11 cellular contexts compared by ENCODE assay signal in genomic region chr1:227886503-227886961, GRCh38.
DNase-seq lines count a peak whose midpoint lies in the region; ATAC-seq, FAIRE-seq and TF ChIP-seq lines count a peak whose summit lies in the region.
"Had no signal": no experiment of that assay in that cellular context is flagged by ENCODE, and none has a peak within 500 bp of the region (broad histone marks: within the 10 kb centered on the region; RNA-seq: fewer than 3 reads in every experiment).

No MANE protein-coding gene starts in this region.

- no peak overlapping the region for H2AK5ac ChIP-seq in H1 (ENCODE audit: low read depth, low read length)

- H3K79me1 ChIP-seq in H1 (ENCODE audit: low read depth, low read length) = no peaks in the 10 kb centered on the region

- H3K23me2 ChIP-seq in H1 (ENCODE audit: low read depth, low read length) = peaks cover 13% of the 10 kb centered on the region; the same call in 1 of the 2 replicates

- 41% methylated on average over 6 of the region's 18 CpGs; no CpG with 5 or more reads in 1 of the 2 experiments for WGBS in H1 (ENCODE audit: extremely low coverage in 1 of 2, insufficient coverage in 1 of 2, insufficient read length in 1 of 2, insufficient replicate concordance in 2 of 2, low coverage in 1 of 2, low lambda C conversion rate in 2 of 2, missing lambda C conversion rate in 1 of 2), 2 experiments

- no peaks in the 10 kb centered on the region for H3K9me3 Mint-ChIP-seq in activated naive CD4-positive, alpha-beta T cell treated with anti-CD3 and anti-CD28 coated beads, Interleukin-2, amount 10 ng/mL, durations not matched to agents 7 days and 5 days

- H3K79me2 ChIP-seq in H1 (ENCODE audit: control insufficient read depth in 1 of 2, insufficient read depth in 2 of 2, low read length in 2 of 2) = no peaks in the 10 kb centered on the region

- no peak overlapping the region for H3K27ac ChIP-seq in H1 (ENCODE audit: low read depth, low read length)
- no peak overlapping the region for H3K27ac ChIP-seq in muscle layer of duodenum (ENCODE audit: low read length)
- peak overlapping the region; percentile 78 for H3K27ac ChIP-seq in upper lobe of right lung
- H3K27ac ChIP-seq: cardiac muscle cell had no signal

- no peak for TF ChIP-seq EP300 in H1 (IDR thresholded peaks at IDR 0.05; ENCODE audit: borderline replicate concordance in 1 of 2, low read depth in 2 of 2, low read length in 2 of 2)

- no peak overlapping the region for H3K4ac ChIP-seq in H1 (replicated peaks; ENCODE audit: insufficient read length, low read depth, low read length)

- no peak overlapping the region for H2BK15ac ChIP-seq in H1 (ENCODE audit: low read length)

- H3K9me3 ChIP-seq in H1 (ENCODE audit: insufficient read depth in 2 of 2, low read depth in 1 of 2, low read length in 1 of 2) = no peaks in the 10 kb centered on the region
- H3K9me3 ChIP-seq in muscle layer of duodenum (ENCODE audit: control insufficient read depth in 1 of 2, low read length in 2 of 2) = no peaks in the 10 kb centered on the region
- H3K9me3 ChIP-seq in upper lobe of right lung = no peaks in the 10 kb centered on the region

- DNase-seq in activated naive CD4-positive, alpha-beta T cell treated with anti-CD3 and anti-CD28 coated beads, Interleukin-2, amount 10 ng/mL, durations not matched to agents 7 days and 5 days = no peak
- DNase-seq in activated naive CD4-positive, alpha-beta T cell treated with Interleukin-2 at 50 U/mL for 16 hours = no peak
- DNase-seq in H1 (ENCODE audit: low read depth in 1 of 2, low spot score in 2 of 2) (peak in 1 of 2 experiments; percentile 60), upper lobe of right lung (peak; percentile 57), NCI-H526 treated with DMSO at 0.1 percent for 48 hours (lab: John Stamatoyannopoulos, UW) (no peak), NCI-H2107 treated with DMSO at 0.1 percent for 48 hours (lab: John Stamatoyannopoulos, UW; ENCODE audit: unreplicated experiment) (no peak)
- DNase-seq: NCI-H2081, T1000 had no signal

- peaks cover 18% of the 10 kb centered on the region for H3K27me3 Mint-ChIP-seq in activated naive CD4-positive, alpha-beta T cell treated with anti-CD3 and anti-CD28 coated beads, Interleukin-2, amount 10 ng/mL, durations not matched to agents 7 days and 5 days

- H3K9ac ChIP-seq in H1 (replicated peaks in 1 of 4; ENCODE audit: extremely low read depth in 1 of 4, low read depth in 3 of 4, low read length in 3 of 4) = no peak overlapping the region

- no peak for TF ChIP-seq POLR2A in H1 (IDR thresholded peaks at IDR 0.05; ENCODE audit: control extremely low read depth in 1 of 2, low read depth in 2 of 2, low read length in 2 of 2)

- ATAC-seq in upper lobe of right lung (no peak), HG03520 (IDR thresholded peaks at IDR 0.05; ENCODE audit: unreplicated experiment) (no peak)

- H3K4me1 Mint-ChIP-seq in activated naive CD4-positive, alpha-beta T cell treated with anti-CD3 and anti-CD28 coated beads, Interleukin-2, amount 10 ng/mL, durations not matched to agents 7 days and 5 days = peaks cover 36% of the 10 kb centered on the region

- H3K27me3 ChIP-seq in H1 (replicated peaks in 1 of 4; ENCODE audit: control insufficient read depth in 3 of 4, extremely low read depth in 1 of 4, insufficient read depth in 3 of 4, low read length in 3 of 4) = no peaks in the 10 kb centered on the region; a peak in 2 of 7 replicates
- no peaks in the 10 kb centered on the region for H3K27me3 ChIP-seq in muscle layer of duodenum (ENCODE audit: low read depth, low read length)
- no peaks in the 10 kb centered on the region for H3K27me3 ChIP-seq in upper lobe of right lung
- H3K27me3 ChIP-seq: cardiac muscle cell had no signal

- peaks cover 0 to 17% (median 11%) of the 10 kb centered on the region in 4 experiments; a peak in 6 of 7 replicates for H3K4me1 ChIP-seq in H1 (replicated peaks in 1 of 4; ENCODE audit: control insufficient read depth in 3 of 4, insufficient read depth in 4 of 4, low read length in 3 of 4)
- peaks cover 8 to 17% of the 10 kb centered on the region in 2 donors for H3K4me1 ChIP-seq in muscle layer of duodenum (ENCODE audit: control insufficient read depth in 1 of 2, insufficient read depth in 2 of 2, low read length in 2 of 2)
- peaks cover 20% of the 10 kb centered on the region for H3K4me1 ChIP-seq in upper lobe of right lung

- no peak overlapping the region for H3K18ac ChIP-seq in H1 (ENCODE audit: extremely low read depth, low read length)

- no peak overlapping the region for H4K91ac ChIP-seq in H1 (replicated peaks; ENCODE audit: insufficient read length, low read length)

- no peak overlapping the region; the same call in 1 of the 2 replicates for H2BK5ac ChIP-seq in H1 (ENCODE audit: low read depth, low read length)

- no peaks in the 10 kb centered on the region for H3K36me3 Mint-ChIP-seq in activated naive CD4-positive, alpha-beta T cell treated with anti-CD3 and anti-CD28 coated beads, Interleukin-2, amount 10 ng/mL, durations not matched to agents 7 days and 5 days

- H2BK20ac ChIP-seq in H1 (ENCODE audit: low read length) = no peak overlapping the region

- no peaks in the 10 kb centered on the region for H4K20me1 ChIP-seq in H1 (replicated peaks in 1 of 2; ENCODE audit: control insufficient read depth in 1 of 2, insufficient read depth in 2 of 2, low read length in 2 of 2)

- TF ChIP-seq RAD21 in H1 (IDR thresholded peaks at IDR 0.05 in 1 of 2, conservative IDR thresholded peaks at IDR 0.05 in 1 of 2; ENCODE audit: low read depth in 2 of 2, low read length in 2 of 2) = no peak

- H3K4me2 ChIP-seq in H1 (ENCODE audit: insufficient read depth in 1 of 2, low read depth in 2 of 2, low read length in 2 of 2) = peak overlapping the region; percentile 75 to 88

- H3K4me3 Mint-ChIP-seq in activated naive CD4-positive, alpha-beta T cell treated with anti-CD3 and anti-CD28 coated beads, Interleukin-2, amount 10 ng/mL, durations not matched to agents 7 days and 5 days = no peak overlapping the region

- H2BK12ac ChIP-seq in H1 (ENCODE audit: low read depth, low read length) = no peak overlapping the region

- POLR2A ChIA-PET in H1 (lab: Charles Lee; ENCODE audit: partially characterized antibody) = interaction anchor here (1.7 to 2.0 kb wide), 2 partner anchors 93 to 157 kb away, joined by 5 read pairs; no protein-coding TSS in a partner anchor

- no peak overlapping the region for H2AFZ ChIP-seq in H1 (ENCODE audit: low read length)

- H4K8ac ChIP-seq in H1 (ENCODE audit: extremely low read depth, insufficient read depth, low read length) = no peak overlapping the region

- no peak overlapping the region for H4K5ac ChIP-seq in H1 (ENCODE audit: insufficient read length, low read depth, low read length)

- H3K56ac ChIP-seq in H1 (replicated peaks; ENCODE audit: insufficient read length, low read depth, low read length) = no peak overlapping the region

- CTCF ChIA-PET in activated naive CD4-positive, alpha-beta T cell treated with anti-CD3 and anti-CD28 coated beads, Interleukin-2, amount 10 ng/mL, durations not matched to agents 7 days and 5 days (lab: Charles Lee) = no interaction called here
- CTCF ChIA-PET in H1 (lab: Charles Lee; ENCODE audit: partially characterized antibody) = interaction anchor here (0.9 to 2.4 kb wide), 3 partner anchors 13 to 124 kb away, joined by 3 to 5 read pairs (median 3); no protein-coding TSS in a partner anchor

- H3K27ac Mint-ChIP-seq in activated naive CD4-positive, alpha-beta T cell treated with anti-CD3 and anti-CD28 coated beads, Interleukin-2, amount 10 ng/mL, durations not matched to agents 7 days and 5 days = peak overlapping the region; percentile 78

- H3K23ac ChIP-seq in H1 (ENCODE audit: insufficient read length) = no peak overlapping the region

- no peak overlapping the region for H2BK120ac ChIP-seq in H1 (replicated peaks; ENCODE audit: low read depth, low read length)

- H3K36me3 ChIP-seq in H1 (ENCODE audit: control insufficient read depth in 2 of 4, insufficient read depth in 4 of 4, low read length in 3 of 4) (no peaks in the 10 kb centered on the region), muscle layer of duodenum (ENCODE audit: control insufficient read depth in 1 of 2, insufficient read depth in 2 of 2, low read length in 2 of 2) (no peaks in the 10 kb centered on the region), upper lobe of right lung (no peaks in the 10 kb centered on the region)
- H3K36me3 ChIP-seq: cardiac muscle cell had no signal

- FAIRE-seq in H1 (lab: Jason Lieb, UNC) = no peak

- H3K4me3 ChIP-seq in H1 (ENCODE audit: extremely low read depth in 1 of 4, insufficient read depth in 2 of 4, low read depth in 3 of 4, low read length in 4 of 4) (peak overlapping the region in 2 of 4 experiments; percentile 39 to 72; a peak in 6 of 8 replicates), muscle layer of duodenum (ENCODE audit: low read depth in 1 of 2, low read length in 2 of 2) (peak overlapping the region; percentile 53 to 65), upper lobe of right lung (peak overlapping the region; percentile 57)
- H3K4me3 ChIP-seq: cardiac muscle cell had no signal

- H3K14ac ChIP-seq in H1 (ENCODE audit: insufficient read length) = no peak overlapping the region

- intact Hi-C loops in upper lobe of right lung (cut with DNase I) = no loop called here

- no peak for TF ChIP-seq CTCF in H1 (IDR thresholded peaks at IDR 0.05; ENCODE audit: control extremely low read depth in 1 of 3, insufficient read depth in 1 of 3, low read depth in 1 of 3, low read length in 3 of 3)
- TF ChIP-seq CTCF in upper lobe of right lung (IDR thresholded peaks at IDR 0.05) = no peak

TF ChIP-seq in H1, 55 proteins besides CTCF, POLR2A, EP300 and RAD21 (continues in another document):
- TF ChIP-seq TCF12 (IDR thresholded peaks at IDR 0.05; ENCODE audit: low read depth, low read length) = no peak
- no peak for TF ChIP-seq SIRT6 (IDR thresholded peaks at IDR 0.05; ENCODE audit: low read length)
- no peak for TF ChIP-seq HDAC2 (IDR thresholded peaks at IDR 0.05; ENCODE audit: borderline replicate concordance in 1 of 2, low read depth in 2 of 2, low read length in 2 of 2)
- no peak for TF ChIP-seq CBX5 (IDR thresholded peaks at IDR 0.05; ENCODE audit: low read depth, low read length)
- no peak for TF ChIP-seq SP1 (IDR thresholded peaks at IDR 0.05; ENCODE audit: low read depth, low read length)
- TF ChIP-seq RFX5 (IDR thresholded peaks at IDR 0.05; ENCODE audit: borderline replicate concordance, low read depth, low read length) = no peak
